1 cellular context compared by ENCODE assay signal in the genomic region with DNA sequence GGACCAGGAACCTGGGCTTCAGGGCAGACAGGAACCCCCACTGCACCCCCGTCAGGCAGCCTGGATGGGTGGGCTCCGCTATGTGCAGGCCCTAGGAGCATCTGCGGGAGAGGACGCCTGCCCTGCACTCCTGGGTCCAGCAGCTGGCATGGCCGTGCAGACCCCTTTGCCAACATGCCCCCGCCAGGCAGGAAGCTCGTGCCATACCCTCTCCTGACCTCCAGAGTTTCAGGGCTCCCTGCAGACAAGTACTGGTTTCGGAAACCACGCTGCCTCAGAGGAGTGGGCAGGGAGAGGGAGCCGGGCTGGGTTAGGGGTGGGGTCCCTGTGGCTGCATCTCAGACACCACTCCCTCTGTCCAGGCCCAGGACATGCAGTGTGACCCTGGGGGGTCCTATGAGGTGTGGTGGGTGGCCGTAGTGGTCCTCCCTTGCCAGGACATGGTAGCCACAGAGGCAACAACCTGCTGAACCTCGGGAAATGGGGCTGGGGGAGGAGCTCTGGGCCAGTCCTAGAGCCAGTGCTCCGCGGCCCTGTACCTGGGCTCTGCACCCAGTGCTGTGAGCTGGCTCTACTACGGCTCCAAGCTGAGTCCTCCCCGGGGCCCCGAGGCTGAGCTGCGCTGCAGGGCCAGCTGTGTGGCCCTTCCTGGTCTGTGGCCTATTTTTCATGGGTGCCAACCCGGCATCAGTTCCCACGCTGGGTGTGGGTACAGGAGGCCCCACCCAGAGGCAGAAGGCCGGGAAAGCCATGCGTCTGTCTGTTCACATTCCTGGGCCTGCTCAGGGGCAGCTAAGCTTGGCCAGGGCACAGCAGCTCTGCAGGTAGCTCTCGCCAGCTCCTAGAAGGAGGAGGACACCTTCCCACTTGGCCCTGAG.
TF ChIP-seq lines count a peak whose summit lies in the region.

No MANE protein-coding gene starts in this region.

TF ChIP-seq in A549, 52 proteins besides CTCF, POLR2A, EP300 and RAD21 (continued from another document):
- TF ChIP-seq, protein P1, sequence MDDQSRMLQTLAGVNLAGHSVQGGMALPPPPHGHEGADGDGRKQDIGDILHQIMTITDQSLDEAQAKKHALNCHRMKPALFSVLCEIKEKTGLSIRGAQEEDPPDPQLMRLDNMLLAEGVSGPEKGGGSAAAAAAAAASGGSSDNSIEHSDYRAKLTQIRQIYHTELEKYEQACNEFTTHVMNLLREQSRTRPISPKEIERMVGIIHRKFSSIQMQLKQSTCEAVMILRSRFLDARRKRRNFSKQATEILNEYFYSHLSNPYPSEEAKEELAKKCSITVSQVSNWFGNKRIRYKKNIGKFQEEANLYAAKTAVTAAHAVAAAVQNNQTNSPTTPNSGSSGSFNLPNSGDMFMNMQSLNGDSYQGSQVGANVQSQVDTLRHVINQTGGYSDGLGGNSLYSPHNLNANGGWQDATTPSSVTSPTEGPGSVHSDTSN (IDR thresholded peaks at IDR 0.05): no peak
- TF ChIP-seq GATA3 (IDR thresholded peaks at IDR 0.05; ENCODE audit: borderline replicate concordance) (no peak), SMC3 (IDR thresholded peaks at IDR 0.05) (no peak), HOXB13 (CRISPR knock-in tag; IDR thresholded peaks at IDR 0.05; ENCODE audit: low read depth) (no peak), RFX5 (IDR thresholded peaks at IDR 0.05) (no peak), FOSB (CRISPR knock-in tag; IDR thresholded peaks at IDR 0.05) (no peak), RARB (CRISPR knock-in tag; IDR thresholded peaks at IDR 0.05) (no peak), NR3C1 (IDR thresholded peaks at IDR 0.05) (no peak), RCOR1 (IDR thresholded peaks at IDR 0.05; ENCODE audit: low read depth, low read length) (no peak)
- TF ChIP-seq, protein P2, sequence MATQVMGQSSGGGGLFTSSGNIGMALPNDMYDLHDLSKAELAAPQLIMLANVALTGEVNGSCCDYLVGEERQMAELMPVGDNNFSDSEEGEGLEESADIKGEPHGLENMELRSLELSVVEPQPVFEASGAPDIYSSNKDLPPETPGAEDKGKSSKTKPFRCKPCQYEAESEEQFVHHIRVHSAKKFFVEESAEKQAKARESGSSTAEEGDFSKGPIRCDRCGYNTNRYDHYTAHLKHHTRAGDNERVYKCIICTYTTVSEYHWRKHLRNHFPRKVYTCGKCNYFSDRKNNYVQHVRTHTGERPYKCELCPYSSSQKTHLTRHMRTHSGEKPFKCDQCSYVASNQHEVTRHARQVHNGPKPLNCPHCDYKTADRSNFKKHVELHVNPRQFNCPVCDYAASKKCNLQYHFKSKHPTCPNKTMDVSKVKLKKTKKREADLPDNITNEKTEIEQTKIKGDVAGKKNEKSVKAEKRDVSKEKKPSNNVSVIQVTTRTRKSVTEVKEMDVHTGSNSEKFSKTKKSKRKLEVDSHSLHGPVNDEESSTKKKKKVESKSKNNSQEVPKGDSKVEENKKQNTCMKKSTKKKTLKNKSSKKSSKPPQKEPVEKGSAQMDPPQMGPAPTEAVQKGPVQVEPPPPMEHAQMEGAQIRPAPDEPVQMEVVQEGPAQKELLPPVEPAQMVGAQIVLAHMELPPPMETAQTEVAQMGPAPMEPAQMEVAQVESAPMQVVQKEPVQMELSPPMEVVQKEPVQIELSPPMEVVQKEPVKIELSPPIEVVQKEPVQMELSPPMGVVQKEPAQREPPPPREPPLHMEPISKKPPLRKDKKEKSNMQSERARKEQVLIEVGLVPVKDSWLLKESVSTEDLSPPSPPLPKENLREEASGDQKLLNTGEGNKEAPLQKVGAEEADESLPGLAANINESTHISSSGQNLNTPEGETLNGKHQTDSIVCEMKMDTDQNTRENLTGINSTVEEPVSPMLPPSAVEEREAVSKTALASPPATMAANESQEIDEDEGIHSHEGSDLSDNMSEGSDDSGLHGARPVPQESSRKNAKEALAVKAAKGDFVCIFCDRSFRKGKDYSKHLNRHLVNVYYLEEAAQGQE (IDR thresholded peaks at IDR 0.05): no peak
- TF ChIP-seq, protein P3, sequence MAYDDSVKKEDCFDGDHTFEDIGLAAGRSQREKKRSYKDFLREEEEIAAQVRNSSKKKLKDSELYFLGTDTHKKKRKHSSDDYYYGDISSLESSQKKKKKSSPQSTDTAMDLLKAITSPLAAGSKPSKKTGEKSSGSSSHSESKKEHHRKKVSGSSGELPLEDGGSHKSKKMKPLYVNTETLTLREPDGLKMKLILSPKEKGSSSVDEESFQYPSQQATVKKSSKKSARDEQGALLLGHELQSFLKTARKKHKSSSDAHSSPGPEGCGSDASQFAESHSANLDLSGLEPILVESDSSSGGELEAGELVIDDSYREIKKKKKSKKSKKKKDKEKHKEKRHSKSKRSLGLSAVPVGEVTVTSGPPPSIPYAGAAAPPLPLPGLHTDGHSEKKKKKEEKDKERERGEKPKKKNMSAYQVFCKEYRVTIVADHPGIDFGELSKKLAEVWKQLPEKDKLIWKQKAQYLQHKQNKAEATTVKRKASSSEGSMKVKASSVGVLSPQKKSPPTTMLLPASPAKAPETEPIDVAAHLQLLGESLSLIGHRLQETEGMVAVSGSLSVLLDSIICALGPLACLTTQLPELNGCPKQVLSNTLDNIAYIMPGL (CRISPR knock-in tag; IDR thresholded peaks at IDR 0.05; ENCODE audit: borderline replicate concordance): no peak
